2 cellular contexts compared by ENCODE assay signal in the genomic region with DNA sequence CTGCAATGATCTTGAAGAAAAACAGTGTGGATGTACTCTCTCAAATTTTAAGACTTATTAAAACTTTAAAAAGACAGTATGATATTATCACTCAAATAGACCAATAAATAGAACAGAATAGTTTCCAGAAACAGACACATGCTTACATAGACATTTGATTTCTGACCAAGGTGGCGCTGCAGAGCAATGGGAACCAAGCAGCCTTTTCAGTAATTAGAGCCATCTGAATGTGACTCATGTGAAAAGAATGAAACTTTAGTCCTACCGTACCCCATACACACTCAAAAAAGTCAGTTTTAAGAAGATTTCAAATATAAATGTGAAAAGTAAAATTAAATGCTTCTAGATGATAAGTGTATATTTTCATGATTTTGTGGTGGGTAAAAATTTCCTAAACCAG.
TF ChIP-seq lines count a peak whose summit lies in the region.

No MANE protein-coding gene starts in this region.

TF ChIP-seq in Ishikawa, 13 proteins besides CTCF, POLR2A, EP300 and RAD21 (continued from another document):
- no peak for TF ChIP-seq REST (IDR thresholded peaks at IDR 0.05; ENCODE audit: low read depth)

TF ChIP-seq in WTC11, 78 proteins besides CTCF, POLR2A, EP300 and RAD21 (continued from another document):
- TF ChIP-seq E2F4 (CRISPR knock-in tag; IDR thresholded peaks at IDR 0.05; ENCODE audit: borderline replicate concordance, low read depth): no peak
- TF ChIP-seq ZNF532 (CRISPR knock-in tag; IDR thresholded peaks at IDR 0.05; ENCODE audit: borderline replicate concordance): no peak
- no peak for TF ChIP-seq ZNF232 (CRISPR knock-in tag; IDR thresholded peaks at IDR 0.05)
- TF ChIP-seq NFYB (CRISPR knock-in tag; conservative IDR thresholded peaks at IDR 0.05; ENCODE audit: low read depth): no peak
- no peak for TF ChIP-seq JUN (CRISPR knock-in tag; IDR thresholded peaks at IDR 0.05)
